30 cellular contexts compared by ENCODE assay signal in the genomic region with DNA sequence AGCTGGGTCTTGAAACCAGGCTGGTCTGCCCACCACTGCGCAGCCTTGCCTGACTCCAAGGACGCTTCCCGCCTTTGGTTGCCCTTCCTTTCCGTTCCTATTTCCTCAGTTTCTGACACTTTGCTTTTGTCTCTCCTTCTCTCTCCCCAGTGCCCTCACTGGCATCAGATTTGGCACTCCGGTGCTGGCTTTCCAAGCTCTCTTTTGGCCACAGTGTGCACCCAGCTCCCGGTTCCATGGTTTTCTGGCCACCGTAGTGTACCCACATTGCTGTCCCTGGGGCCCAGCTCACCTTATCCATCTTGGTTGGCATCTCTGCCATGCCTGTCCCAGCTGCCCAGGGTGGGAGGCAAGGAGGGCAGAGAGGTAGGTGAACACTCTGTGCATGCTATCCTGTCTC.
DNase-seq lines count a peak whose midpoint lies in the region; ATAC-seq lines count a peak whose summit lies in the region.
"Had no signal": no experiment of that assay in that cellular context is flagged by ENCODE, and none has a peak within 500 bp of the region (broad histone marks: within the 10 kb centered on the region; RNA-seq: fewer than 3 reads in every experiment).

No MANE protein-coding gene starts in this region.

- peaks cover 9% of the 10 kb centered on the region for H3K9me3 Mint-ChIP-seq in activated CD4-positive, alpha-beta T cell treated with anti-CD3 and anti-CD28 coated beads, Interleukin-2, amount 10 ng/mL, durations not matched to agents 7 days and 5 days
- H3K9me3 Mint-ChIP-seq in CD4-positive, alpha-beta memory T cell: peaks cover 0 to 1% (median 0%) of the 10 kb centered on the region in 8 donors
- no peaks in the 10 kb centered on the region for H3K9me3 Mint-ChIP-seq in activated CD8-positive, alpha-beta T cell treated with anti-CD3 and anti-CD28 coated beads, Interleukin-2, amount 10 ng/mL, durations not matched to agents 7 days and 5 days (ENCODE audit: insufficient read depth)
- H3K9me3 Mint-ChIP-seq in naive thymus-derived CD8-positive, alpha-beta T cell: peaks cover 0 to 7% (median 0%) of the 10 kb centered on the region in 9 donors
- H3K9me3 Mint-ChIP-seq: neural progenitor cell had no signal

- intact Hi-C loops in CD4-positive, alpha-beta memory T cell (cut with micrococcal nuclease): no loop called here

- no peak overlapping the region for H3K4me3 ChIP-seq in CD4-positive, alpha-beta memory T cell (ENCODE audit: low read length in 2 of 2)
- no peak overlapping the region for H3K4me3 ChIP-seq in H7 (ENCODE audit: insufficient read depth, low read depth, low read length)
- H3K4me3 ChIP-seq: A549, ascending aorta, cardiac muscle cell, colonic mucosa, neural progenitor cell, Peyer's patch, skin epidermis, thoracic aorta had no signal

- no peaks in the 10 kb centered on the region for H3K27me3 ChIP-seq in CD4-positive, alpha-beta memory T cell (ENCODE audit: insufficient read depth, low read length)
- H3K27me3 ChIP-seq in H7 (ENCODE audit: control insufficient read depth, insufficient read depth, low read length): no peaks in the 10 kb centered on the region
- H3K27me3 ChIP-seq: ascending aorta, cardiac muscle cell, colonic mucosa, neural progenitor cell, Peyer's patch had no signal

- H3K4me1 Mint-ChIP-seq in activated CD4-positive, alpha-beta T cell treated with anti-CD3 and anti-CD28 coated beads, Interleukin-2, amount 10 ng/mL, durations not matched to agents 7 days and 5 days: peaks cover 100% of the 10 kb centered on the region
- H3K4me1 Mint-ChIP-seq in CD4-positive, alpha-beta memory T cell: peaks cover 59 to 100% (median 84%) of the 10 kb centered on the region in 4 donors
- H3K4me1 Mint-ChIP-seq in activated CD8-positive, alpha-beta T cell treated with anti-CD3 and anti-CD28 coated beads, Interleukin-2, amount 10 ng/mL, durations not matched to agents 7 days and 5 days (ENCODE audit: low read depth): peaks cover 100% of the 10 kb centered on the region
- H3K4me1 Mint-ChIP-seq in naive thymus-derived CD8-positive, alpha-beta T cell: peaks cover 59 to 98% (median 95%) of the 10 kb centered on the region in 4 donors

- peak overlapping the region; percentile 87 for H3K27ac Mint-ChIP-seq in activated CD4-positive, alpha-beta T cell treated with anti-CD3 and anti-CD28 coated beads, Interleukin-2, amount 10 ng/mL, durations not matched to agents 7 days and 5 days
- H3K27ac Mint-ChIP-seq in CD4-positive, alpha-beta memory T cell: peak overlapping the region in 6 of 7 donors; percentile 25 to 96 (median 74)
- H3K27ac Mint-ChIP-seq in activated CD8-positive, alpha-beta T cell treated with anti-CD3 and anti-CD28 coated beads, Interleukin-2, amount 10 ng/mL, durations not matched to agents 7 days and 5 days: peak overlapping the region; percentile 89
- peak overlapping the region in 9 of 10 donors; percentile 81 to 96 (median 89) for H3K27ac Mint-ChIP-seq in naive thymus-derived CD8-positive, alpha-beta T cell
- H3K27ac Mint-ChIP-seq: neural progenitor cell had no signal

- POLR2A ChIA-PET in activated CD4-positive, alpha-beta T cell treated with anti-CD3 and anti-CD28 coated beads, Interleukin-2, amount 10 ng/mL, durations not matched to agents 7 days and 5 days (lab: Charles Lee): no interaction called here
- POLR2A ChIA-PET in CD4-positive, alpha-beta memory T cell (lab: Charles Lee; ENCODE audit: partially characterized antibody): interaction anchor here (0.8 to 1.0 kb wide), 4 partner anchors 12 to 29 kb away, joined by 3 to 4 read pairs (median 3); no protein-coding TSS in a partner anchor
- POLR2A ChIA-PET in activated CD8-positive, alpha-beta T cell treated with anti-CD3 and anti-CD28 coated beads, Interleukin-2, amount 10 ng/mL, durations not matched to agents 7 days and 5 days (lab: Charles Lee): no interaction called here
- POLR2A ChIA-PET in naive thymus-derived CD8-positive, alpha-beta T cell (lab: Charles Lee): no interaction called here

- peaks cover 50% of the 10 kb centered on the region for H3K36me3 Mint-ChIP-seq in activated CD4-positive, alpha-beta T cell treated with anti-CD3 and anti-CD28 coated beads, Interleukin-2, amount 10 ng/mL, durations not matched to agents 7 days and 5 days (ENCODE audit: low read depth)
- H3K36me3 Mint-ChIP-seq in CD4-positive, alpha-beta memory T cell: no peaks in the 10 kb centered on the region
- peaks cover 49% of the 10 kb centered on the region for H3K36me3 Mint-ChIP-seq in activated CD8-positive, alpha-beta T cell treated with anti-CD3 and anti-CD28 coated beads, Interleukin-2, amount 10 ng/mL, durations not matched to agents 7 days and 5 days (ENCODE audit: low read depth)
- H3K36me3 Mint-ChIP-seq in naive thymus-derived CD8-positive, alpha-beta T cell: no peaks in the 10 kb centered on the region
- H3K36me3 Mint-ChIP-seq: neural progenitor cell had no signal

- ATAC-seq in activated CD8-positive, alpha-beta T cell treated with anti-CD3 and anti-CD28 coated beads, Interleukin-2, amount 10 ng/mL, durations not matched to agents 7 days and 5 days: no peak
- no peak for ATAC-seq in naive thymus-derived CD8-positive, alpha-beta T cell
- ATAC-seq: A549; stimulated activated naive CD8-positive, alpha-beta T cell treated with anti-CD3 and anti-CD28 coated beads, Interleukin-15, Interleukin-2, amounts not matched to agents 100 U/mL and 50 U/mL, for 24 hours had no signal

- no peaks in the 10 kb centered on the region for H3K9me3 ChIP-seq in CD4-positive, alpha-beta memory T cell (ENCODE audit: control insufficient read depth in 1 of 2, low read length in 2 of 2)
- H3K9me3 ChIP-seq: A549, ascending aorta, colonic mucosa, Peyer's patch, thoracic aorta had no signal

- CTCF ChIA-PET in activated CD4-positive, alpha-beta T cell treated with anti-CD3 and anti-CD28 coated beads, Interleukin-2, amount 10 ng/mL, durations not matched to agents 7 days and 5 days (lab: Charles Lee): interaction anchor here (1.0 to 1.2 kb wide), 3 partner anchors 12 to 18 kb away, joined by 3 to 4 read pairs (median 3); no protein-coding TSS in a partner anchor
- CTCF ChIA-PET in CD4-positive, alpha-beta memory T cell (lab: Charles Lee; ENCODE audit: partially characterized antibody): interaction anchor here (1.1 kb wide), 1 partner anchor 16 kb away, joined by 3 read pairs; no protein-coding TSS in a partner anchor
- CTCF ChIA-PET in activated CD8-positive, alpha-beta T cell treated with anti-CD3 and anti-CD28 coated beads, Interleukin-2, amount 10 ng/mL, durations not matched to agents 7 days and 5 days (lab: Charles Lee): interaction anchor here (1.0 to 3.2 kb wide), 9 partner anchors 12 to 146 kb away, joined by 3 to 7 read pairs (median 3); no protein-coding TSS in a partner anchor

- no peaks in the 10 kb centered on the region for H3K36me3 ChIP-seq in CD4-positive, alpha-beta memory T cell (ENCODE audit: insufficient read depth, low read length)
- no peaks in the 10 kb centered on the region for H3K36me3 ChIP-seq in H7 (replicated peaks; ENCODE audit: control insufficient read depth, insufficient read depth, low read length)
- H3K36me3 ChIP-seq: ascending aorta, cardiac muscle cell, colonic mucosa, neural progenitor cell, Peyer's patch, thoracic aorta, WERI-Rb-1 had no signal

- no peak overlapping the region for H3K27ac ChIP-seq in CD4-positive, alpha-beta memory T cell (ENCODE audit: low read depth, low read length)
- H3K27ac ChIP-seq: A549, ascending aorta, cardiac muscle cell, colonic mucosa, neural progenitor cell, parathyroid adenoma, Peyer's patch, thoracic aorta, WERI-Rb-1 had no signal

- no peak for DNase-seq in activated CD4-positive, alpha-beta T cell treated with anti-CD3 and anti-CD28 coated beads, Interleukin-2, amount 10 ng/mL, durations not matched to agents 7 days and 5 days
- no peak for DNase-seq in activated CD4-positive, alpha-beta T cell treated with anti-CD3 and anti-CD28 coated beads, Interleukin-2, amount 50 U/mL, for 4 hours
- no peak for DNase-seq in CD4-positive, alpha-beta memory T cell
- DNase-seq in activated CD8-positive, alpha-beta T cell treated with anti-CD3 and anti-CD28 coated beads, Interleukin-2, amount 10 ng/mL, durations not matched to agents 7 days and 5 days: no peak
- DNase-seq in naive thymus-derived CD8-positive, alpha-beta T cell: no peak
- DNase-seq in activated effector memory CD4-positive, alpha-beta T cell treated with anti-CD3 and anti-CD28 coated beads, Interleukin-2, amount 50 U/mL, for 16 hours: no peak
- no peak for DNase-seq in NCI-H2029 treated with DMSO at 0.1 percent for 48 hours (lab: John Stamatoyannopoulos, UW)
- no peak for DNase-seq in H7
- DNase-seq: activated CD4-positive, alpha-beta T cell treated with anti-CD3 and anti-CD28 coated beads, Interleukin-2, amount 50 U/mL, for 48 hours; activated T-cell treated with anti-CD3 and anti-CD28 coated beads for 4 hours; colonic mucosa; effector memory CD4-positive, alpha-beta T cell; EL; hippocampal formation; mammary epithelial cell; NCI-H1092 treated with DMSO at 0.1 percent for 48 hours; NCI-H187; NCI-H2171; NCI-H82; Peyer's patch; SHP77 treated with DMSO at 0.1 percent for 48 hours; stimulated activated naive CD8-positive, alpha-beta T cell treated with anti-CD3 and anti-CD28 coated beads, Interleukin-15, Interleukin-2, amounts not matched to agents 100 U/mL and 50 U/mL, for 24 hours; WERI-Rb-1 had no signal

- H3K4me3 Mint-ChIP-seq in activated CD4-positive, alpha-beta T cell treated with anti-CD3 and anti-CD28 coated beads, Interleukin-2, amount 10 ng/mL, durations not matched to agents 7 days and 5 days: peak overlapping the region; percentile 18
- peak overlapping the region in 6 of 8 donors; percentile 17 to 91 (median 44) for H3K4me3 Mint-ChIP-seq in CD4-positive, alpha-beta memory T cell
- no peak overlapping the region for H3K4me3 Mint-ChIP-seq in activated CD8-positive, alpha-beta T cell treated with anti-CD3 and anti-CD28 coated beads, Interleukin-2, amount 10 ng/mL, durations not matched to agents 7 days and 5 days
- H3K4me3 Mint-ChIP-seq in naive thymus-derived CD8-positive, alpha-beta T cell: peak overlapping the region in 9 of 10 donors; percentile 32 to 90 (median 69)
- H3K4me3 Mint-ChIP-seq: neural progenitor cell had no signal

- H3K4me1 ChIP-seq in CD4-positive, alpha-beta memory T cell (ENCODE audit: insufficient read depth, low read length): peaks cover 96% of the 10 kb centered on the region
- H3K4me1 ChIP-seq: neural progenitor cell, parathyroid adenoma had no signal

- H3K27me3 Mint-ChIP-seq in activated CD4-positive, alpha-beta T cell treated with anti-CD3 and anti-CD28 coated beads, Interleukin-2, amount 10 ng/mL, durations not matched to agents 7 days and 5 days: no peaks in the 10 kb centered on the region
- no peaks in the 10 kb centered on the region for H3K27me3 Mint-ChIP-seq in CD4-positive, alpha-beta memory T cell
- H3K27me3 Mint-ChIP-seq in activated CD8-positive, alpha-beta T cell treated with anti-CD3 and anti-CD28 coated beads, Interleukin-2, amount 10 ng/mL, durations not matched to agents 7 days and 5 days (ENCODE audit: low read depth): no peaks in the 10 kb centered on the region
- no peaks in the 10 kb centered on the region for H3K27me3 Mint-ChIP-seq in naive thymus-derived CD8-positive, alpha-beta T cell
